Comparison of ENCODE assay signal across 16 cellular contexts in genomic region chr1:36415661-36416346, GRCh38. TPM values are rescaled to one million over a fixed set of nuclear protein-coding genes. Genes with fewer than 3 reads are reported as not detected.
DNase-seq lines count a peak whose midpoint lies in the region; ATAC-seq and TF ChIP-seq lines count a peak whose summit lies in the region.
"Had no signal": no experiment of that assay in that cellular context is flagged by ENCODE, and none has a peak within 500 bp of the region (broad histone marks: within the 10 kb centered on the region; RNA-seq: fewer than 3 reads in every experiment).

No MANE protein-coding gene starts in this region.

- H3K9ac ChIP-seq in colonic mucosa (ENCODE audit: low read depth in 2 of 2, low read length in 2 of 2), result peak overlapping the region in 1 of 2 donors; percentile 8
- H3K9ac ChIP-seq: BLaER1, GM23248 had no signal

- no peak for TF ChIP-seq CTCF in HEK293 (tag by site-specific recombination; IDR thresholded peaks at IDR 0.05)
- TF ChIP-seq CTCF in colonic mucosa (IDR thresholded peaks at IDR 0.05), result no peak
- no peak for TF ChIP-seq CTCF in psoas muscle (IDR thresholded peaks at IDR 0.05)

- no peaks in the 10 kb centered on the region for H3K27me3 ChIP-seq in colonic mucosa
- H3K27me3 ChIP-seq in psoas muscle (ENCODE audit: insufficient read depth in 3 of 3, low read length in 2 of 3), result no peaks in the 10 kb centered on the region
- H3K27me3 ChIP-seq: BLaER1 had no signal

- POLR2A ChIA-PET in HEK293 (lab: Yijun Ruan, JAX), result no interaction called here

- H3K36me3 Mint-ChIP-seq in stimulated activated naive B cell treated with anti-CD40 and anti-IgM and Interleukin-4, amounts not matched to agents 10 μg/mL and 1 μg/mL and 100 μg/mL, for 72 hours, result peaks cover 4 to 7% of the 10 kb centered on the region in 2 donors
- H3K36me3 Mint-ChIP-seq: CD4-positive, alpha-beta memory T cell had no signal

- peaks cover 4 to 5% of the 10 kb centered on the region in 2 donors for H3K9me3 Mint-ChIP-seq in stimulated activated naive B cell treated with anti-CD40 and anti-IgM and Interleukin-4, amounts not matched to agents 10 μg/mL and 1 μg/mL and 100 μg/mL, for 72 hours

- H3K9me3 ChIP-seq in HEK293 (ENCODE audit: control insufficient read depth, insufficient read depth, low read depth, low read length) (no peaks in the 10 kb centered on the region), colonic mucosa (no peaks in the 10 kb centered on the region), psoas muscle (no peaks in the 10 kb centered on the region)
- H3K9me3 ChIP-seq: HAP-1 had no signal

- DNase-seq in colonic mucosa, result no peak
- DNase-seq in left kidney (ENCODE audit: low read depth, low spot score), result peak; percentile 48
- no peak for DNase-seq in stimulated activated naive B cell treated with anti-CD40 and anti-IgM and Interleukin-4, amounts not matched to agents 10 μg/mL and 1 μg/mL and 100 μg/mL, for 72 hours
- no peak for DNase-seq in psoas muscle
- no peak for DNase-seq in activated CD4-positive, alpha-beta T cell treated with anti-CD3 and anti-CD28 coated beads, Interleukin-2, amount 50 U/mL, for 1 hour
- DNase-seq: 8988T; CD4-positive, alpha-beta memory T cell; DMS79 treated with DMSO at 0.1 percent for 48 hours; GF-D8; GM23248 had no signal

- H3K36me3 ChIP-seq in HEK293 (ENCODE audit: control insufficient read depth in 2 of 2, insufficient read depth in 1 of 2, low read length in 2 of 2) (peaks cover 0 to 13% of the 10 kb centered on the region in 2 experiments; a peak in 1 of 3 replicates), colonic mucosa (no peaks in the 10 kb centered on the region), psoas muscle (ENCODE audit: insufficient read depth in 1 of 2, low read depth in 1 of 2) (no peaks in the 10 kb centered on the region)
- H3K36me3 ChIP-seq: BLaER1, HAP-1 had no signal

- H3K4me3 ChIP-seq in HEK293 (ENCODE audit: low read depth, low read length), result no peak overlapping the region
- no peak overlapping the region for H3K4me3 ChIP-seq in colonic mucosa
- no peak overlapping the region for H3K4me3 ChIP-seq in psoas muscle
- H3K4me3 ChIP-seq: BLaER1, GM23248, HAP-1 had no signal

- no peak overlapping the region for H3K4me3 Mint-ChIP-seq in stimulated activated naive B cell treated with anti-CD40 and anti-IgM and Interleukin-4, amounts not matched to agents 10 μg/mL and 1 μg/mL and 100 μg/mL, for 72 hours
- H3K4me3 Mint-ChIP-seq: CD14-positive monocyte; CD4-positive, alpha-beta memory T cell had no signal

- ATAC-seq in stimulated activated naive B cell treated with anti-CD40 and anti-IgM and Interleukin-4, amounts not matched to agents 10 μg/mL and 1 μg/mL and 100 μg/mL, for 72 hours (replicated peaks), result no peak
- ATAC-seq in psoas muscle (no peak), GM21737 (IDR thresholded peaks at IDR 0.05; ENCODE audit: unreplicated experiment) (no peak)

- H3K4me1 ChIP-seq in HEK293 (ENCODE audit: control insufficient read depth, insufficient read depth, low read length), result no peaks in the 10 kb centered on the region
- no peaks in the 10 kb centered on the region for H3K4me1 ChIP-seq in colonic mucosa
- H3K4me1 ChIP-seq in psoas muscle, result peaks cover 23% of the 10 kb centered on the region
- H3K4me1 ChIP-seq: HAP-1 had no signal

- CTCF ChIA-PET in HEK293 (lab: Yijun Ruan, JAX), result no interaction called here

- H3K27me3 Mint-ChIP-seq in stimulated activated naive B cell treated with anti-CD40 and anti-IgM and Interleukin-4, amounts not matched to agents 10 μg/mL and 1 μg/mL and 100 μg/mL, for 72 hours, result no peaks in the 10 kb centered on the region
- H3K27me3 Mint-ChIP-seq: CD4-positive, alpha-beta memory T cell had no signal

- WGBS in psoas muscle, 3 donors, result 83 to 87% (median 85%) methylated on average over 15 of the region's 15 CpGs

- no peak overlapping the region for H3K27ac ChIP-seq in HEK293 (ENCODE audit: extremely low read depth, low read depth, low read length)
- H3K27ac ChIP-seq in colonic mucosa, result peak overlapping the region; percentile 8
- H3K27ac ChIP-seq in psoas muscle, result no peak overlapping the region
- H3K27ac ChIP-seq: BLaER1, GM23248, HL-60 had no signal

- intact Hi-C loops in colonic mucosa (cut with DNase I) (no loop called here), psoas muscle (cut with DNase I) (no loop called here)

- H3K4me1 Mint-ChIP-seq in stimulated activated naive B cell treated with anti-CD40 and anti-IgM and Interleukin-4, amounts not matched to agents 10 μg/mL and 1 μg/mL and 100 μg/mL, for 72 hours, result peaks cover 11 to 34% of the 10 kb centered on the region in 2 donors

- H3K27ac Mint-ChIP-seq in stimulated activated naive B cell treated with anti-CD40 and anti-IgM and Interleukin-4, amounts not matched to agents 10 μg/mL and 1 μg/mL and 100 μg/mL, for 72 hours, result peak overlapping the region; percentile 20
- H3K27ac Mint-ChIP-seq: CD14-positive monocyte had no signal

TF ChIP-seq in HEK293, 187 proteins besides CTCF, POLR2A, EP300 and RAD21:
- TF ChIP-seq SCRT1 (tag by site-specific recombination; IDR thresholded peaks at IDR 0.05; ENCODE audit: borderline replicate concordance) (peak; percentile 88), ZBTB26 (tag by site-specific recombination; optimal IDR thresholded peaks at IDR 0.05) (no peak), ZNF18 (tag by site-specific recombination; IDR thresholded peaks at IDR 0.05) (no peak), SCRT2 (tag by site-specific recombination; IDR thresholded peaks at IDR 0.05) (peak; percentile 92)

RNA-seq across cellular contexts. Expression of gene LSM10, which starts 18.1 kb away (rescaled TPM):
- 10 to 100 TPM; 22.4 to 30.3 TPM for total RNA-seq in colonic mucosa
- 100 to 1,000 TPM in 1 of 4 donors, 10 to 100 TPM in 3; 80.3 to 102 (median 95.6) TPM for total RNA-seq in psoas muscle
- 100 to 1,000 TPM; 134 to 246 (median 156) TPM for polyA plus RNA-seq in psoas muscle

RNA-seq across cellular contexts. Expression of gene STK40, which starts 30.1 kb away (rescaled TPM):
- total RNA-seq in colonic mucosa (10 to 100 TPM; 56.6 to 69.7 TPM), psoas muscle (100 to 1,000 TPM in 3 of 4 donors, 10 to 100 TPM in 1; 84.4 to 218 (median 145) TPM)
- 100 to 1,000 TPM in 2 of 3 donors, 10 to 100 TPM in 1; 93.0 to 312 (median 182) TPM for polyA plus RNA-seq in psoas muscle

RNA-seq across cellular contexts. Expression of gene OSCP1, which starts 34.4 kb away (rescaled TPM):
- total RNA-seq in colonic mucosa (1 to 10 TPM; 2.8 to 3.7 TPM), psoas muscle (1 to 10 TPM; 3.1 to 4.6 (median 4.3) TPM)
- 1 to 10 TPM; 2.5 to 5.5 (median 4.2) TPM for polyA plus RNA-seq in psoas muscle

RNA-seq across cellular contexts. Expression of gene MRPS15, which starts 48.4 kb away (rescaled TPM):
- total RNA-seq in colonic mucosa (100 to 1,000 TPM in 1 of 2 donors, 10 to 100 TPM in 1; 57.9 to 106 TPM), psoas muscle (100 to 1,000 TPM; 127 to 141 (median 131) TPM)
- 100 to 1,000 TPM; 233 to 279 (median 247) TPM for polyA plus RNA-seq in psoas muscle
